In the genomic region with DNA sequence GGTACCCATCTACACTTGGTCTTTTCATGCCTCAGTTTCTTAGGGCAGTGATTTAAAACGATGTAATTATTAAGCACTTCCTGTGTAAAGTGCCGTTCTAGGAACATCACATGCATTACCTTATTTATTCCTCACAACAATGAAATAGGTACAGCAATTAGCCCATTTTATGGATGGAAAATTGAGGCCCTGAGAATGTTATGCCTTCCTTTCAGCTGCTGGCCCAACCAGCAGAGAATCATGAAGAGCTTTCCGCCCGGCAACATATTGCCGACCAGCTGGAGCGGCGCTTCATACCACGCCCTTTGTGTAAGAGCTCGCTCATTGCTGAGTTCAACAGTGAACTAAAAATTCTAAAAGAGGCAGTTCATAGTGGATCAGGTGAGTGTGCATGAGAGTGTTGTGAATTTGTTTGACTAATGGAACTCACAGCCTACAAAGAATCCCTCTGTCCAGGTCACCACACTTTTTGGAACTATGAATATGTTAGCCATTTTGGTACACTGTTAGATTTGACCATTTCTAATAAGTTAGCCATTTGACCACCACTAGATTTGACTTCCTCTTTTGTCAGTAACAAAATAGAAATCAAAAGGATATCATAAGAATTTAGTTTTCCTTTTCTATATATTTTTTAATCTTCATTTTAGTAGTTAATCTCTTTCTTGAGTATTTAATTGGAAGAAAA, we compare ENCODE assay signal across 12 cellular contexts. TPM values are rescaled to one million over a fixed set of nuclear protein-coding genes. Genes with fewer than 3 reads are reported as not detected.
DNase-seq lines count a peak whose midpoint lies in the region; ATAC-seq, FAIRE-seq and TF ChIP-seq lines count a peak whose summit lies in the region.
"Had no signal": no experiment of that assay in that cellular context is flagged by ENCODE, and none has a peak within 500 bp of the region (broad histone marks: within the 10 kb centered on the region; RNA-seq: fewer than 3 reads in every experiment).

No MANE protein-coding gene starts in this region.

- ATAC-seq in HepG2 (no peak), right lobe of liver (no peak), HG02678 (IDR thresholded peaks at IDR 0.05; ENCODE audit: unreplicated experiment) (peak; percentile 80), HG03432 (IDR thresholded peaks at IDR 0.05; ENCODE audit: unreplicated experiment) (peak; percentile 80), HG03045 (IDR thresholded peaks at IDR 0.05; ENCODE audit: unreplicated experiment) (no peak), GM19351 (IDR thresholded peaks at IDR 0.05; ENCODE audit: unreplicated experiment) (no peak)
- ATAC-seq: activated CD4-positive, alpha-beta T cell treated with anti-CD3 and anti-CD28 coated beads for 36 hours had no signal

- no peaks in the 10 kb centered on the region for H4K20me1 ChIP-seq in HepG2 (ENCODE audit: insufficient read depth, low read length)

- no peak overlapping the region for H3K27ac ChIP-seq in HepG2 (ENCODE audit: extremely low read length, insufficient read depth, low read length)
- no peak overlapping the region for H3K27ac ChIP-seq in right lobe of liver
- H3K27ac ChIP-seq: ascending aorta, transverse colon had no signal

- H3K36me3 ChIP-seq in HepG2 (replicated peaks in 1 of 2; ENCODE audit: control insufficient read depth in 1 of 2, insufficient read depth in 2 of 2, low read length in 2 of 2) (no peaks in the 10 kb centered on the region), right lobe of liver (no peaks in the 10 kb centered on the region)
- H3K36me3 ChIP-seq: ascending aorta, transverse colon had no signal

- POLR2A ChIA-PET in HepG2 (lab: Yijun Ruan, JAX), result no interaction called here

- H3K9ac ChIP-seq in HepG2 (ENCODE audit: insufficient read depth, low read depth, low read length), result no peak overlapping the region

- CTCF ChIA-PET in HepG2 (lab: Yijun Ruan, JAX; ENCODE audit: low intra/inter-chr PET ratio, low total read pairs), result interaction anchor here (1.9 to 3.1 kb wide), 3 partner anchors 218 to 422 kb away, joined by 9 to 66 read pairs (median 39); no protein-coding TSS in a partner anchor

- no TSS peak for BruUV-seq in HepG2 (replicated peaks; lab: Mats Ljungman, UMichigan)

- H2AFZ ChIP-seq in HepG2 (ENCODE audit: low read length), result no peak overlapping the region

- DNase-seq in HepG2 (ENCODE audit: low spot score) (no peak), right lobe of liver (no peak), HK-2 (ENCODE audit: unreplicated experiment) (no peak), activated gamma-delta T cell treated with Interleukin-2 at 50 U/mL for 16 hours (no peak)
- DNase-seq: activated CD4-positive, alpha-beta T cell treated with anti-CD3 and anti-CD28 coated beads for 36 hours; NCI-H2171; transverse colon had no signal

- H3K9me3 ChIP-seq in HepG2 (ENCODE audit: low read length), result no peaks in the 10 kb centered on the region
- no peaks in the 10 kb centered on the region for H3K9me3 ChIP-seq in right lobe of liver
- H3K9me3 ChIP-seq: ascending aorta, transverse colon had no signal

- no peak for TF ChIP-seq CTCF in HepG2 (CRISPR knock-in tag; IDR thresholded peaks at IDR 0.05)
- TF ChIP-seq CTCF in right lobe of liver (IDR thresholded peaks at IDR 0.05), result no peak

- H3K79me2 ChIP-seq in HepG2 (ENCODE audit: insufficient read depth, low read length), result no peaks in the 10 kb centered on the region

- H3K4me3 ChIP-seq in HepG2 (replicated peaks in 1 of 3; ENCODE audit: insufficient read depth in 1 of 3, low read depth in 2 of 3, low read length in 3 of 3), result no peak overlapping the region
- no peak overlapping the region for H3K4me3 ChIP-seq in right lobe of liver
- H3K4me3 ChIP-seq: ascending aorta, transverse colon had no signal

- TF ChIP-seq RAD21 in HepG2 (CRISPR knock-in tag; IDR thresholded peaks at IDR 0.05), result no peak

- intact Hi-C loops in HepG2 (cut with micrococcal nuclease; ENCODE audit: unreplicated experiment) (loop anchor here (1.0 kb wide), 4 partner anchors 96 to 422 kb away; no protein-coding TSS in a partner anchor), right lobe of liver (cut with DNase I) (loop anchor here in 1 of 2 donors (5.0 kb wide), 1 partner anchor 220 kb away; no protein-coding TSS in a partner anchor)

- H3K27me3 ChIP-seq in HepG2 (ENCODE audit: control insufficient read depth in 1 of 2, insufficient read depth in 2 of 2, low read length in 2 of 2) (peaks cover 0 to 5% of the 10 kb centered on the region in 2 experiments; a peak in 1 of 5 replicates), right lobe of liver (no peaks in the 10 kb centered on the region)
- H3K27me3 ChIP-seq: ascending aorta, transverse colon had no signal

- no peaks in the 10 kb centered on the region for H3K4me1 ChIP-seq in HepG2 (ENCODE audit: insufficient read depth, low read length)
- H3K4me1 ChIP-seq in right lobe of liver, result no peaks in the 10 kb centered on the region
- H3K4me1 ChIP-seq: ascending aorta, transverse colon had no signal

- TF ChIP-seq POLR2A in HepG2 (IDR thresholded peaks at IDR 0.05; ENCODE audit: insufficient read depth in 1 of 2, low read depth in 2 of 2, low read length in 2 of 2), result no peak
- no peak for TF ChIP-seq POLR2A in right lobe of liver (IDR thresholded peaks at IDR 0.05)

- 26% methylated on average over 9 of the region's 9 CpGs for WGBS in HepG2 (ENCODE audit: low lambda C conversion rate)
- WGBS in right lobe of liver (ENCODE audit: insufficient coverage, low coverage, low lambda C conversion rate, missing lambda C conversion rate), result 61% methylated on average over 6 of the region's 9 CpGs

- H3K4me2 ChIP-seq in HepG2 (ENCODE audit: low read depth, low read length), result no peak overlapping the region

- FAIRE-seq in HepG2 (lab: Jason Lieb, UNC), result no peak

- no peak for TF ChIP-seq EP300 in HepG2 (IDR thresholded peaks at IDR 0.05; ENCODE audit: low read depth in 2 of 2, low read length in 2 of 2)
- no peak for TF ChIP-seq EP300 in HepG2 (CRISPR knock-in tag; IDR thresholded peaks at IDR 0.05; ENCODE audit: borderline replicate concordance)

- in situ Hi-C loops in HepG2 (cut with HindIII; ENCODE audit: extremely low pct_ligation_motif_present, low pct_unique_long_range_greater_than_20kb), result loop anchor here (5.0 to 10.0 kb wide), 2 partner anchors 220 to 418 kb away; no protein-coding TSS in a partner anchor

TF ChIP-seq in HepG2, 621 proteins besides CTCF, POLR2A, EP300 and RAD21:
- TF ChIP-seq ZNF629 (CRISPR knock-in tag; conservative IDR thresholded peaks at IDR 0.05) (peak; percentile 74), REXO4 (CRISPR knock-in tag; IDR thresholded peaks at IDR 0.05; ENCODE audit: borderline replicate concordance) (no peak), KDM4B (CRISPR knock-in tag; IDR thresholded peaks at IDR 0.05) (no peak), ZGPAT (CRISPR knock-in tag; IDR thresholded peaks at IDR 0.05) (no peak)

RNA-seq across cellular contexts. Expression of gene RPE, which starts 25.6 kb away (rescaled TPM):
- total RNA-seq in HepG2 (2016; rRNA removed; fragmentation: Illumina TruSeq; extraction: Trizol) (107 and 166 TPM in 2 replicates), right lobe of liver (10 to 100 TPM; 21.8 to 39.9 (median 25.3) TPM)
- total RNA-seq in HepG2 (2016; cell fraction: cytosol; rRNA removed; fragmentation: Illumina TruSeq; extraction: Trizol; ENCODE audit: low read depth), result 20.8 and 22.3 TPM in 2 replicates
- 106 and 176 TPM in 2 replicates for total RNA-seq in HepG2 (2016; cell fraction: insoluble cytoplasmic fraction; rRNA removed; fragmentation: Illumina TruSeq; extraction: Trizol)
- total RNA-seq in HepG2 (2016; cell fraction: membrane; rRNA removed; fragmentation: Illumina TruSeq; extraction: Trizol), result 36.7 and 40.7 TPM in 2 replicates
- total RNA-seq in HepG2 (2016; cell fraction: nucleus; rRNA removed; fragmentation: Illumina TruSeq; extraction: Trizol), result 73.3 and 74.7 TPM in 2 replicates
- 57.4 and 72.3 TPM in 2 replicates for polyA plus RNA-seq in HepG2 (2011; rRNA removed)
- polyA plus RNA-seq in HepG2 (2011; cell fraction: cytosol; rRNA removed), result 102 and 104 TPM in 2 replicates
- polyA plus RNA-seq in HepG2 (2011; cell fraction: nucleus; rRNA removed), result 59.9 and 66.9 TPM in 2 replicates
- polyA plus RNA-seq in HepG2 (2012), result 49.0 and 56.7 TPM in 2 replicates
- 8.1 and 8.6 TPM in 2 replicates for polyA plus RNA-seq in HepG2 (2016; cell fraction: cytosol; fragmentation: Illumina TruSeq; extraction: Trizol; ENCODE audit: low read depth)
- polyA plus RNA-seq in HepG2 (2016; cell fraction: insoluble cytoplasmic fraction; fragmentation: Illumina TruSeq; extraction: Trizol; ENCODE audit: low read depth), result 128 and 145 TPM in 2 replicates
- 17.3 and 17.8 TPM in 2 replicates for polyA plus RNA-seq in HepG2 (2016; cell fraction: membrane; fragmentation: Illumina TruSeq; extraction: Trizol; ENCODE audit: low read depth)
- polyA plus RNA-seq in HepG2 (2016; cell fraction: nucleus; fragmentation: Illumina TruSeq; extraction: Trizol; ENCODE audit: insufficient read depth, low read depth), result 52.3 and 52.5 TPM in 2 replicates
- polyA minus RNA-seq in HepG2 (2011; rRNA and poly(A)+ RNA removed; ENCODE audit: low replicate concordance), result 139 and 168 TPM in 2 replicates
- 60.4 and 61.1 TPM in 2 replicates for polyA minus RNA-seq in HepG2 (2011; cell fraction: cytosol; rRNA and poly(A)+ RNA removed)
- polyA minus RNA-seq in HepG2 (2011; cell fraction: nucleus; rRNA and poly(A)+ RNA removed), result 117 and 157 TPM in 2 replicates

Comparison
In these comparisons a context has a peak if more than half of its experiments do, and no peak if none do; other contexts are left out.
1. ATAC-seq: peak in HG02678 (single experiment) and HG03432 (single experiment); none in HepG2 (single experiment), right lobe of liver (0 of 4), HG03045 (single experiment) and GM19351 (single experiment).